Comparison of ENCODE assay signal across 8 cellular contexts in the genomic region with DNA sequence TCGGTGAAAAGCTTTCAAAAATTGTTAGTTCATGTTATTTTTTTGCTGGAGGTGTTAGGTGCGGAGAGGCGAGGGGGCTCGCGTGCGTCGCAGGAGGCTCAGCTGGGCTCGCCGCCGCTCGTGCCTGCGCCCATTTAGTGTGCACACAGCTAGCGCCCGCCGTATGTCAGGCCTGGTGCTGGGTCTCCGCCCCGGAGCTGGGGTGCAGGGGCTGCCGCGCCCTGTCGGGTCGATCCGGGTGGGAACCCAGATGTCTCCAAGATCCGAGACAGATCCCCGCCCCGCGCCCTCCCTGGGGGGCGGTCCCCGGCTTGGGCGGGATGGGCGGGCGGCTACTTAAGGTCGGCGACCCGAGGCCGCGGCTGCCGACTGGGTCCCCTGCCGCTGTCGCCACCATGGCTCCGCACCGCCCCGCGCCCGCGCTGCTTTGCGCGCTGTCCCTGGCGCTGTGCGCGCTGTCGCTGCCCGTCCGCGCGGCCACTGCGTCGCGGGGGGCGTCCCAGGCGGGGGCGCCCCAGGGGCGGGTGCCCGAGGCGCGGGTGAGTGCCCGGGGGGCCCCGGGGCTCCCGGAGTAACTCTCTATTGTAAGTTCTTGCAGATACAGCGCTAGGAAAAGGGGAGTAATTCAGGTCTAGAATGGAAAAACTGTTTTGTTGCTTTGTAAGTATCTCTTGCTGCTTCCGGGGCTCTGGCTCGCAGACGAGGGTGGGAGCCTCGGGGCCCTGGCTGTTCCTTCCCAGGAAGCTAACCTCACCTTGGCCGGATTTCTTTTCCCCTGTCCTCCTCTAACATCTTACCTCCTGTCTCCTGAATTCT. TPM values are rescaled to one million over a fixed set of nuclear protein-coding genes. Genes with fewer than 3 reads are reported as not detected.
DNase-seq lines count a peak whose midpoint lies in the region; ATAC-seq and TF ChIP-seq lines count a peak whose summit lies in the region.

No MANE protein-coding gene starts in this region.

- H4K20me1 ChIP-seq in OCI-LY3 (ENCODE audit: insufficient read depth, low read length), result no peaks in the 10 kb centered on the region

- peaks cover 28% of the 10 kb centered on the region for H3K27me3 Mint-ChIP-seq in central memory CD8-positive, alpha-beta T cell

- TF ChIP-seq CTCF in OCI-LY3 (IDR thresholded peaks at IDR 0.05; ENCODE audit: low read depth, low read length) (no peak), spleen (IDR thresholded peaks at IDR 0.05 in 8 of 11, conservative IDR thresholded peaks at IDR 0.05 in 3 of 11) (no peak)

- peak overlapping the region; percentile 89 for H3K4me2 ChIP-seq in OCI-LY3 (ENCODE audit: low read length)

- peak overlapping the region; percentile 79 for H3K4me3 ChIP-seq in OCI-LY3 (ENCODE audit: low read length)
- H3K4me3 ChIP-seq in spleen, result peak overlapping the region; percentile 32 to 80 (median 58)

- no peak overlapping the region for H3K27ac Mint-ChIP-seq in central memory CD8-positive, alpha-beta T cell (ENCODE audit: low read depth)

- H3K27ac ChIP-seq in OCI-LY3 (ENCODE audit: low read length) (no peak overlapping the region), spleen (peak overlapping the region in 7 of 8 donors; percentile 48 to 76 (median 73))

- TF ChIP-seq POLR2A in spleen (IDR thresholded peaks at IDR 0.05), result no peak

- H3K9me3 ChIP-seq in OCI-LY3 (ENCODE audit: insufficient read depth, low read length) (no peaks in the 10 kb centered on the region), spleen (no peaks in the 10 kb centered on the region)

- H3K4me3 Mint-ChIP-seq in central memory CD8-positive, alpha-beta T cell, result peak overlapping the region; percentile 66

- no peaks in the 10 kb centered on the region for H3K36me3 Mint-ChIP-seq in central memory CD8-positive, alpha-beta T cell (ENCODE audit: insufficient read depth)

- H3K4me1 ChIP-seq in OCI-LY3 (ENCODE audit: low read length) (peaks cover 6% of the 10 kb centered on the region), spleen (peaks cover 17 to 70% (median 48%) of the 10 kb centered on the region in 6 donors)

- H3K27me3 ChIP-seq in OCI-LY3 (ENCODE audit: low read depth, low read length) (peaks cover 17% of the 10 kb centered on the region), spleen (replicated peaks in 1 of 7) (peaks cover 0 to 10% (median 0%) of the 10 kb centered on the region in 7 donors)

- intact Hi-C loops in spleen (cut with DNase I; ENCODE audit: low total_unique reads), result no loop called here

- H2AFZ ChIP-seq in OCI-LY3 (ENCODE audit: low read depth, low read length), result peak overlapping the region; percentile 57; the same call in 1 of the 2 replicates

- H3K36me3 ChIP-seq in OCI-LY3 (replicated peaks; ENCODE audit: low read depth, low read length) (no peaks in the 10 kb centered on the region), spleen (peaks cover 0 to 48% (median 20%) of the 10 kb centered on the region in 6 donors)

- peak overlapping the region; percentile 48 for H3K9ac ChIP-seq in OCI-LY3 (ENCODE audit: low read length)

- ATAC-seq in activated CD4-positive, CD25-positive, alpha-beta regulatory T cell treated with anti-CD3 and anti-CD28 coated beads, Interleukin-2, amount 50 U/mL, for 24 hours, result peak; percentile 55 to 58
- peak; percentile 32 for ATAC-seq in central memory CD8-positive, alpha-beta T cell (replicated peaks; ENCODE audit: extremely low read depth, poor library complexity, severe bottlenecking)
- ATAC-seq in HG02623 (IDR thresholded peaks at IDR 0.05; ENCODE audit: unreplicated experiment) (no peak), HG02588 (IDR thresholded peaks at IDR 0.05; ENCODE audit: unreplicated experiment) (no peak)

- no peaks in the 10 kb centered on the region for H3K9me3 Mint-ChIP-seq in central memory CD8-positive, alpha-beta T cell

- H3K79me2 ChIP-seq in OCI-LY3 (ENCODE audit: low read length), result no peaks in the 10 kb centered on the region

- DNase-seq in activated CD4-positive, CD25-positive, alpha-beta regulatory T cell treated with anti-CD3 and anti-CD28 coated beads, Interleukin-2, amount 50 U/mL, for 72 hours, result no peak
- DNase-seq in central memory CD8-positive, alpha-beta T cell (ENCODE audit: low spot score in 2 of 2), result no peak
- DNase-seq in kidney glomerular epithelial cell (lab: John Stamatoyannopoulos, UW) (peak; percentile 10), spleen (peak; percentile 87)

- peaks cover 19% of the 10 kb centered on the region for H3K4me1 Mint-ChIP-seq in central memory CD8-positive, alpha-beta T cell

- WGBS in spleen, 5 donors, result 2 to 5% (median 4%) methylated on average over 36 to 74 of the region's 74 CpGs

RNA-seq across cellular contexts. Expression of gene GSN, which starts 31.7 kb away (rescaled TPM):
- total RNA-seq in spleen, result 100 to 1,000 TPM; 165 to 432 (median 263) TPM
- polyA plus RNA-seq in spleen, result 100 to 1,000 TPM; 115 to 252 (median 122) TPM

Comparison
In these comparisons a context has a peak if more than half of its experiments do, and no peak if none do; other contexts are left out.
1. ATAC-seq: peak in activated CD4-positive, CD25-positive, alpha-beta regulatory T cell treated with anti-CD3 and anti-CD28 coated beads, Interleukin-2, amount 50 U/mL, for 24 hours (2 of 2) and central memory CD8-positive, alpha-beta T cell (single experiment); none in HG02623 (single experiment) and HG02588 (single experiment).
2. DNase-seq: peak in kidney glomerular epithelial cell (single experiment) and spleen (single experiment); none in activated CD4-positive, CD25-positive, alpha-beta regulatory T cell treated with anti-CD3 and anti-CD28 coated beads, Interleukin-2, amount 50 U/mL, for 72 hours (single experiment) and central memory CD8-positive, alpha-beta T cell (0 of 2).